ENCODE assay signal across 1 cellular context in the genomic region with DNA sequence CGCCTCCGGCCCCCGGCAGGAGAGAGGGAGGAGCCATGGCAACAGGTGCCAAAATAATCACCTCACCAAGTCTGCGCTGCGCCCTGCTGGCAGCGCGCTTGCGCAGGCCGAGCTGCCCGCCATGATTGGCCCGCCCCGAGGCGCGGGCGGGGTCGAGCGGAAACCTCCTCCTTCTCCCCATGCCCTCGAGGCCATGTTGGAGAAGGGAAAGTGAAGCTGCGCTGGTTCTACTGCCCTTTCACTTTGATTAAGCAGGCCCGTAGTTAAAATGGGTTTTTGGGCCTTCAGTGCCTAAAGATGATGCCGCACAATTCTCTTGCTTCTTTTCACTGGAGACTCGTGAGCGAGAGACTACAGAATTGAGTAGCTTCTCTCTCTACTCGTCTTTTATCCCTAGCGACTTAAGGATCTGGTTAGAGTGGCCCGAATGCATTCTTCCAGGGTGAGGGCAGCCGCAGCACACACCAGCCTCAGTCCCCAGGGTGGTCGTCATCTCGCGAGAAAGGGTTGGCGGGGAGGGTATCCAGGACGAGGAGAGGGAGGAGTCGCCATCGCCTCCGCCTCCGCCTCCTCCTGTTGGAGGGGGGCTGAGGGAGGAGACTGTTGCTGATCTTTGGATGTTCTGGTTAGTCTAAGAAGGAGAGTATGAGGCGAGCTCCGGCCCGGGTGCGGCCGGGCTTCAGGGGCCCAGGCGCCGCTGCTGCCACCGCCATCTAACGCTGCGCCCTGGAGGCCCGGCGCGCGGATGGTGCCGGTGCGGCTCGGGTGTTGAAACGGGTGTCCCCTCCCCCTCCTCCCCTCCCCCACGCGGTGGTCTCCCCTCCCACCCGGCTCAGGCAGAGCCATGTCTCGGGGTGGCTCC.
TF ChIP-seq lines count a peak whose summit lies in the region.

A gene with protein sequence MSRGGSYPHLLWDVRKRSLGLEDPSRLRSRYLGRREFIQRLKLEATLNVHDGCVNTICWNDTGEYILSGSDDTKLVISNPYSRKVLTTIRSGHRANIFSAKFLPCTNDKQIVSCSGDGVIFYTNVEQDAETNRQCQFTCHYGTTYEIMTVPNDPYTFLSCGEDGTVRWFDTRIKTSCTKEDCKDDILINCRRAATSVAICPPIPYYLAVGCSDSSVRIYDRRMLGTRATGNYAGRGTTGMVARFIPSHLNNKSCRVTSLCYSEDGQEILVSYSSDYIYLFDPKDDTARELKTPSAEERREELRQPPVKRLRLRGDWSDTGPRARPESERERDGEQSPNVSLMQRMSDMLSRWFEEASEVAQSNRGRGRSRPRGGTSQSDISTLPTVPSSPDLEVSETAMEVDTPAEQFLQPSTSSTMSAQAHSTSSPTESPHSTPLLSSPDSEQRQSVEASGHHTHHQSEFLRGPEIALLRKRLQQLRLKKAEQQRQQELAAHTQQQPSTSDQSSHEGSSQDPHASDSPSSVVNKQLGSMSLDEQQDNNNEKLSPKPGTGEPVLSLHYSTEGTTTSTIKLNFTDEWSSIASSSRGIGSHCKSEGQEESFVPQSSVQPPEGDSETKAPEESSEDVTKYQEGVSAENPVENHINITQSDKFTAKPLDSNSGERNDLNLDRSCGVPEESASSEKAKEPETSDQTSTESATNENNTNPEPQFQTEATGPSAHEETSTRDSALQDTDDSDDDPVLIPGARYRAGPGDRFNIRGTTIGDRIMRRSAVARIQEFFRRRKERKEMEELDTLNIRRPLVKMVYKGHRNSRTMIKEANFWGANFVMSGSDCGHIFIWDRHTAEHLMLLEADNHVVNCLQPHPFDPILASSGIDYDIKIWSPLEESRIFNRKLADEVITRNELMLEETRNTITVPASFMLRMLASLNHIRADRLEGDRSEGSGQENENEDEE (plus strand): TSS at position 616 of the 862 bp plus-strand sequence. CDS start 229 bp downstream, at position 845.

TF ChIP-seq in K562, 482 proteins besides CTCF, POLR2A, EP300 and RAD21 (continued from another document and continues in another):
- TF ChIP-seq FOS (IDR thresholded peaks at IDR 0.05; ENCODE audit: extremely low read depth, insufficient read length) (peak; percentile 42), DMBX1 (CRISPR knock-in tag; IDR thresholded peaks at IDR 0.05; ENCODE audit: borderline replicate concordance) (peak; percentile 49; the same call in 1 of the 2 replicates), ZBTB8A (IDR thresholded peaks at IDR 0.05; ENCODE audit: partially characterized antibody) (no peak), POLR2G (IDR thresholded peaks at IDR 0.05; ENCODE audit: low read depth, low read length) (peak; percentile 90), HEY1 (CRISPR knock-in tag; IDR thresholded peaks at IDR 0.05; ENCODE audit: borderline replicate concordance) (no peak), SMAD2 (IDR thresholded peaks at IDR 0.05; ENCODE audit: low read depth, low read length) (no peak), ZNF695 (CRISPR knock-in tag; IDR thresholded peaks at IDR 0.05) (no peak), CBFA2T2 (conservative IDR thresholded peaks at IDR 0.05) (no peak), XRCC5 (IDR thresholded peaks at IDR 0.05; ENCODE audit: low read depth, low read length) (no peak; the same call in 1 of the 2 replicates), ZNF780A (CRISPR knock-in tag; IDR thresholded peaks at IDR 0.05) (no peak), ZNF124 (CRISPR knock-in tag; IDR thresholded peaks at IDR 0.05) (no peak), ZNF436 (CRISPR knock-in tag; IDR thresholded peaks at IDR 0.05) (no peak), NCOA2 (IDR thresholded peaks at IDR 0.05; ENCODE audit: partially characterized antibody in 2 of 2) (no peak), FOXA1 (IDR thresholded peaks at IDR 0.05; ENCODE audit: borderline replicate concordance) (no peak), DPF2 (IDR thresholded peaks at IDR 0.05) (peak; percentile 58), SAFB (IDR thresholded peaks at IDR 0.05; ENCODE audit: borderline replicate concordance, low read depth, low read length) (no peak), BRF1 (IDR thresholded peaks at IDR 0.05; ENCODE audit: borderline replicate concordance, extremely low read depth, insufficient read length) (no peak)
- TF ChIP-seq, protein P1, sequence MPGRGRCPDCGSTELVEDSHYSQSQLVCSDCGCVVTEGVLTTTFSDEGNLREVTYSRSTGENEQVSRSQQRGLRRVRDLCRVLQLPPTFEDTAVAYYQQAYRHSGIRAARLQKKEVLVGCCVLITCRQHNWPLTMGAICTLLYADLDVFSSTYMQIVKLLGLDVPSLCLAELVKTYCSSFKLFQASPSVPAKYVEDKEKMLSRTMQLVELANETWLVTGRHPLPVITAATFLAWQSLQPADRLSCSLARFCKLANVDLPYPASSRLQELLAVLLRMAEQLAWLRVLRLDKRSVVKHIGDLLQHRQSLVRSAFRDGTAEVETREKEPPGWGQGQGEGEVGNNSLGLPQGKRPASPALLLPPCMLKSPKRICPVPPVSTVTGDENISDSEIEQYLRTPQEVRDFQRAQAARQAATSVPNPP (IDR thresholded peaks at IDR 0.05; ENCODE audit: borderline replicate concordance, insufficient read depth, insufficient read length), result no peak
- TF ChIP-seq, protein P2, sequence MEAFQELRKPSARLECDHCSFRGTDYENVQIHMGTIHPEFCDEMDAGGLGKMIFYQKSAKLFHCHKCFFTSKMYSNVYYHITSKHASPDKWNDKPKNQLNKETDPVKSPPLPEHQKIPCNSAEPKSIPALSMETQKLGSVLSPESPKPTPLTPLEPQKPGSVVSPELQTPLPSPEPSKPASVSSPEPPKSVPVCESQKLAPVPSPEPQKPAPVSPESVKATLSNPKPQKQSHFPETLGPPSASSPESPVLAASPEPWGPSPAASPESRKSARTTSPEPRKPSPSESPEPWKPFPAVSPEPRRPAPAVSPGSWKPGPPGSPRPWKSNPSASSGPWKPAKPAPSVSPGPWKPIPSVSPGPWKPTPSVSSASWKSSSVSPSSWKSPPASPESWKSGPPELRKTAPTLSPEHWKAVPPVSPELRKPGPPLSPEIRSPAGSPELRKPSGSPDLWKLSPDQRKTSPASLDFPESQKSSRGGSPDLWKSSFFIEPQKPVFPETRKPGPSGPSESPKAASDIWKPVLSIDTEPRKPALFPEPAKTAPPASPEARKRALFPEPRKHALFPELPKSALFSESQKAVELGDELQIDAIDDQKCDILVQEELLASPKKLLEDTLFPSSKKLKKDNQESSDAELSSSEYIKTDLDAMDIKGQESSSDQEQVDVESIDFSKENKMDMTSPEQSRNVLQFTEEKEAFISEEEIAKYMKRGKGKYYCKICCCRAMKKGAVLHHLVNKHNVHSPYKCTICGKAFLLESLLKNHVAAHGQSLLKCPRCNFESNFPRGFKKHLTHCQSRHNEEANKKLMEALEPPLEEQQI (IDR thresholded peaks at IDR 0.05), result no peak
- TF ChIP-seq, protein P3, sequence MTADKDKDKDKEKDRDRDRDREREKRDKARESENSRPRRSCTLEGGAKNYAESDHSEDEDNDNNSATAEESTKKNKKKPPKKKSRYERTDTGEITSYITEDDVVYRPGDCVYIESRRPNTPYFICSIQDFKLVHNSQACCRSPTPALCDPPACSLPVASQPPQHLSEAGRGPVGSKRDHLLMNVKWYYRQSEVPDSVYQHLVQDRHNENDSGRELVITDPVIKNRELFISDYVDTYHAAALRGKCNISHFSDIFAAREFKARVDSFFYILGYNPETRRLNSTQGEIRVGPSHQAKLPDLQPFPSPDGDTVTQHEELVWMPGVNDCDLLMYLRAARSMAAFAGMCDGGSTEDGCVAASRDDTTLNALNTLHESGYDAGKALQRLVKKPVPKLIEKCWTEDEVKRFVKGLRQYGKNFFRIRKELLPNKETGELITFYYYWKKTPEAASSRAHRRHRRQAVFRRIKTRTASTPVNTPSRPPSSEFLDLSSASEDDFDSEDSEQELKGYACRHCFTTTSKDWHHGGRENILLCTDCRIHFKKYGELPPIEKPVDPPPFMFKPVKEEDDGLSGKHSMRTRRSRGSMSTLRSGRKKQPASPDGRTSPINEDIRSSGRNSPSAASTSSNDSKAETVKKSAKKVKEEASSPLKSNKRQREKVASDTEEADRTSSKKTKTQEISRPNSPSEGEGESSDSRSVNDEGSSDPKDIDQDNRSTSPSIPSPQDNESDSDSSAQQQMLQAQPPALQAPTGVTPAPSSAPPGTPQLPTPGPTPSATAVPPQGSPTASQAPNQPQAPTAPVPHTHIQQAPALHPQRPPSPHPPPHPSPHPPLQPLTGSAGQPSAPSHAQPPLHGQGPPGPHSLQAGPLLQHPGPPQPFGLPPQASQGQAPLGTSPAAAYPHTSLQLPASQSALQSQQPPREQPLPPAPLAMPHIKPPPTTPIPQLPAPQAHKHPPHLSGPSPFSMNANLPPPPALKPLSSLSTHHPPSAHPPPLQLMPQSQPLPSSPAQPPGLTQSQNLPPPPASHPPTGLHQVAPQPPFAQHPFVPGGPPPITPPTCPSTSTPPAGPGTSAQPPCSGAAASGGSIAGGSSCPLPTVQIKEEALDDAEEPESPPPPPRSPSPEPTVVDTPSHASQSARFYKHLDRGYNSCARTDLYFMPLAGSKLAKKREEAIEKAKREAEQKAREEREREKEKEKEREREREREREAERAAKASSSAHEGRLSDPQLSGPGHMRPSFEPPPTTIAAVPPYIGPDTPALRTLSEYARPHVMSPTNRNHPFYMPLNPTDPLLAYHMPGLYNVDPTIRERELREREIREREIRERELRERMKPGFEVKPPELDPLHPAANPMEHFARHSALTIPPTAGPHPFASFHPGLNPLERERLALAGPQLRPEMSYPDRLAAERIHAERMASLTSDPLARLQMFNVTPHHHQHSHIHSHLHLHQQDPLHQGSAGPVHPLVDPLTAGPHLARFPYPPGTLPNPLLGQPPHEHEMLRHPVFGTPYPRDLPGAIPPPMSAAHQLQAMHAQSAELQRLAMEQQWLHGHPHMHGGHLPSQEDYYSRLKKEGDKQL (CRISPR knock-in tag; IDR thresholded peaks at IDR 0.05; ENCODE audit: borderline replicate concordance), result no peak
- TF ChIP-seq, protein P4, sequence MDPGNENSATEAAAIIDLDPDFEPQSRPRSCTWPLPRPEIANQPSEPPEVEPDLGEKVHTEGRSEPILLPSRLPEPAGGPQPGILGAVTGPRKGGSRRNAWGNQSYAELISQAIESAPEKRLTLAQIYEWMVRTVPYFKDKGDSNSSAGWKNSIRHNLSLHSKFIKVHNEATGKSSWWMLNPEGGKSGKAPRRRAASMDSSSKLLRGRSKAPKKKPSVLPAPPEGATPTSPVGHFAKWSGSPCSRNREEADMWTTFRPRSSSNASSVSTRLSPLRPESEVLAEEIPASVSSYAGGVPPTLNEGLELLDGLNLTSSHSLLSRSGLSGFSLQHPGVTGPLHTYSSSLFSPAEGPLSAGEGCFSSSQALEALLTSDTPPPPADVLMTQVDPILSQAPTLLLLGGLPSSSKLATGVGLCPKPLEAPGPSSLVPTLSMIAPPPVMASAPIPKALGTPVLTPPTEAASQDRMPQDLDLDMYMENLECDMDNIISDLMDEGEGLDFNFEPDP (CRISPR knock-in tag; IDR thresholded peaks at IDR 0.05), result no peak
- TF ChIP-seq, protein P5, sequence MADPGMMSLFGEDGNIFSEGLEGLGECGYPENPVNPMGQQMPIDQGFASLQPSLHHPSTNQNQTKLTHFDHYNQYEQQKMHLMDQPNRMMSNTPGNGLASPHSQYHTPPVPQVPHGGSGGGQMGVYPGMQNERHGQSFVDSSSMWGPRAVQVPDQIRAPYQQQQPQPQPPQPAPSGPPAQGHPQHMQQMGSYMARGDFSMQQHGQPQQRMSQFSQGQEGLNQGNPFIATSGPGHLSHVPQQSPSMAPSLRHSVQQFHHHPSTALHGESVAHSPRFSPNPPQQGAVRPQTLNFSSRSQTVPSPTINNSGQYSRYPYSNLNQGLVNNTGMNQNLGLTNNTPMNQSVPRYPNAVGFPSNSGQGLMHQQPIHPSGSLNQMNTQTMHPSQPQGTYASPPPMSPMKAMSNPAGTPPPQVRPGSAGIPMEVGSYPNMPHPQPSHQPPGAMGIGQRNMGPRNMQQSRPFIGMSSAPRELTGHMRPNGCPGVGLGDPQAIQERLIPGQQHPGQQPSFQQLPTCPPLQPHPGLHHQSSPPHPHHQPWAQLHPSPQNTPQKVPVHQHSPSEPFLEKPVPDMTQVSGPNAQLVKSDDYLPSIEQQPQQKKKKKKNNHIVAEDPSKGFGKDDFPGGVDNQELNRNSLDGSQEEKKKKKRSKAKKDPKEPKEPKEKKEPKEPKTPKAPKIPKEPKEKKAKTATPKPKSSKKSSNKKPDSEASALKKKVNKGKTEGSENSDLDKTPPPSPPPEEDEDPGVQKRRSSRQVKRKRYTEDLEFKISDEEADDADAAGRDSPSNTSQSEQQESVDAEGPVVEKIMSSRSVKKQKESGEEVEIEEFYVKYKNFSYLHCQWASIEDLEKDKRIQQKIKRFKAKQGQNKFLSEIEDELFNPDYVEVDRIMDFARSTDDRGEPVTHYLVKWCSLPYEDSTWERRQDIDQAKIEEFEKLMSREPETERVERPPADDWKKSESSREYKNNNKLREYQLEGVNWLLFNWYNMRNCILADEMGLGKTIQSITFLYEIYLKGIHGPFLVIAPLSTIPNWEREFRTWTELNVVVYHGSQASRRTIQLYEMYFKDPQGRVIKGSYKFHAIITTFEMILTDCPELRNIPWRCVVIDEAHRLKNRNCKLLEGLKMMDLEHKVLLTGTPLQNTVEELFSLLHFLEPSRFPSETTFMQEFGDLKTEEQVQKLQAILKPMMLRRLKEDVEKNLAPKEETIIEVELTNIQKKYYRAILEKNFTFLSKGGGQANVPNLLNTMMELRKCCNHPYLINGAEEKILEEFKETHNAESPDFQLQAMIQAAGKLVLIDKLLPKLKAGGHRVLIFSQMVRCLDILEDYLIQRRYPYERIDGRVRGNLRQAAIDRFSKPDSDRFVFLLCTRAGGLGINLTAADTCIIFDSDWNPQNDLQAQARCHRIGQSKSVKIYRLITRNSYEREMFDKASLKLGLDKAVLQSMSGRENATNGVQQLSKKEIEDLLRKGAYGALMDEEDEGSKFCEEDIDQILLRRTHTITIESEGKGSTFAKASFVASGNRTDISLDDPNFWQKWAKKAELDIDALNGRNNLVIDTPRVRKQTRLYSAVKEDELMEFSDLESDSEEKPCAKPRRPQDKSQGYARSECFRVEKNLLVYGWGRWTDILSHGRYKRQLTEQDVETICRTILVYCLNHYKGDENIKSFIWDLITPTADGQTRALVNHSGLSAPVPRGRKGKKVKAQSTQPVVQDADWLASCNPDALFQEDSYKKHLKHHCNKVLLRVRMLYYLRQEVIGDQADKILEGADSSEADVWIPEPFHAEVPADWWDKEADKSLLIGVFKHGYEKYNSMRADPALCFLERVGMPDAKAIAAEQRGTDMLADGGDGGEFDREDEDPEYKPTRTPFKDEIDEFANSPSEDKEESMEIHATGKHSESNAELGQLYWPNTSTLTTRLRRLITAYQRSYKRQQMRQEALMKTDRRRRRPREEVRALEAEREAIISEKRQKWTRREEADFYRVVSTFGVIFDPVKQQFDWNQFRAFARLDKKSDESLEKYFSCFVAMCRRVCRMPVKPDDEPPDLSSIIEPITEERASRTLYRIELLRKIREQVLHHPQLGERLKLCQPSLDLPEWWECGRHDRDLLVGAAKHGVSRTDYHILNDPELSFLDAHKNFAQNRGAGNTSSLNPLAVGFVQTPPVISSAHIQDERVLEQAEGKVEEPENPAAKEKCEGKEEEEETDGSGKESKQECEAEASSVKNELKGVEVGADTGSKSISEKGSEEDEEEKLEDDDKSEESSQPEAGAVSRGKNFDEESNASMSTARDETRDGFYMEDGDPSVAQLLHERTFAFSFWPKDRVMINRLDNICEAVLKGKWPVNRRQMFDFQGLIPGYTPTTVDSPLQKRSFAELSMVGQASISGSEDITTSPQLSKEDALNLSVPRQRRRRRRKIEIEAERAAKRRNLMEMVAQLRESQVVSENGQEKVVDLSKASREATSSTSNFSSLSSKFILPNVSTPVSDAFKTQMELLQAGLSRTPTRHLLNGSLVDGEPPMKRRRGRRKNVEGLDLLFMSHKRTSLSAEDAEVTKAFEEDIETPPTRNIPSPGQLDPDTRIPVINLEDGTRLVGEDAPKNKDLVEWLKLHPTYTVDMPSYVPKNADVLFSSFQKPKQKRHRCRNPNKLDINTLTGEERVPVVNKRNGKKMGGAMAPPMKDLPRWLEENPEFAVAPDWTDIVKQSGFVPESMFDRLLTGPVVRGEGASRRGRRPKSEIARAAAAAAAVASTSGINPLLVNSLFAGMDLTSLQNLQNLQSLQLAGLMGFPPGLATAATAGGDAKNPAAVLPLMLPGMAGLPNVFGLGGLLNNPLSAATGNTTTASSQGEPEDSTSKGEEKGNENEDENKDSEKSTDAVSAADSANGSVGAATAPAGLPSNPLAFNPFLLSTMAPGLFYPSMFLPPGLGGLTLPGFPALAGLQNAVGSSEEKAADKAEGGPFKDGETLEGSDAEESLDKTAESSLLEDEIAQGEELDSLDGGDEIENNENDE (IDR thresholded peaks at IDR 0.05; ENCODE audit: low read depth, low read length), result no peak
